ENCODE assay signal across 9 cellular contexts in genomic region chr2:168245074-168245825, GRCh38. TPM values are rescaled to one million over a fixed set of nuclear protein-coding genes. Genes with fewer than 3 reads are reported as not detected.
DNase-seq lines count a peak whose midpoint lies in the region; ATAC-seq and TF ChIP-seq lines count a peak whose summit lies in the region.
"Had no signal": no experiment of that assay in that cellular context is flagged by ENCODE, and none has a peak within 500 bp of the region (broad histone marks: within the 10 kb centered on the region; RNA-seq: fewer than 3 reads in every experiment).

No MANE protein-coding gene starts in this region.

- WGBS in hepatocyte (ENCODE audit: low lambda C conversion rate, missing lambda C conversion rate) = 84% methylated on average over 7 of the region's 7 CpGs

- DNase-seq in EH (ENCODE audit: low read depth) (peak; percentile 27), hepatocyte (ENCODE audit: low spot score) (no peak), nucleus accumbens (lab: John Stamatoyannopoulos, UW) (no peak), RPMI8226 (no peak), Ammon's horn (ENCODE audit: low spot score) (no peak)
- DNase-seq in T-helper 2 cell treated with Interferon-gamma antibody and Interleukin-4, amounts not matched to agents 5 μg/mL and 100 μg/mL, for 36 hours (ENCODE audit: low spot score) = no peak
- DNase-seq: activated CD4-positive, alpha-beta T cell treated with anti-CD3 and anti-CD28 coated beads for 1 hour had no signal

- H3K27me3 ChIP-seq in hepatocyte = no peaks in the 10 kb centered on the region

- H3K4me2 ChIP-seq in hepatocyte = peak overlapping the region; percentile 85

- ATAC-seq in GM19328 (IDR thresholded peaks at IDR 0.05; ENCODE audit: unreplicated experiment) = no peak

- peaks cover 37% of the 10 kb centered on the region for H3K4me1 Mint-ChIP-seq in T-helper 2 cell treated with Interferon-gamma antibody and Interleukin-4, amounts not matched to agents 5 μg/mL and 100 μg/mL, for 36 hours (ENCODE audit: low read depth)

- no peak overlapping the region for H2AFZ ChIP-seq in hepatocyte

- peaks cover 24% of the 10 kb centered on the region for H4K20me1 ChIP-seq in hepatocyte (ENCODE audit: insufficient read depth, poor library complexity, severe bottlenecking)

- peaks cover 4% of the 10 kb centered on the region for H3K27me3 Mint-ChIP-seq in T-helper 2 cell treated with Interferon-gamma antibody and Interleukin-4, amounts not matched to agents 5 μg/mL and 100 μg/mL, for 36 hours (ENCODE audit: low read depth)

- H3K36me3 ChIP-seq in hepatocyte (replicated peaks; ENCODE audit: insufficient read depth, low read depth) = no peaks in the 10 kb centered on the region

- peaks cover 54% of the 10 kb centered on the region for H3K4me1 ChIP-seq in hepatocyte (ENCODE audit: insufficient read depth)

- H3K4me3 ChIP-seq in hepatocyte = peak overlapping the region; percentile 61

- H3K9me3 Mint-ChIP-seq in T-helper 2 cell treated with Interferon-gamma antibody and Interleukin-4, amounts not matched to agents 5 μg/mL and 100 μg/mL, for 36 hours = no peaks in the 10 kb centered on the region

- H3K9me3 ChIP-seq in hepatocyte (ENCODE audit: low read depth) = no peaks in the 10 kb centered on the region

- H3K36me3 Mint-ChIP-seq in T-helper 2 cell treated with Interferon-gamma antibody and Interleukin-4, amounts not matched to agents 5 μg/mL and 100 μg/mL, for 36 hours (ENCODE audit: low read depth) = peaks cover 14% of the 10 kb centered on the region

- H3K27ac ChIP-seq in 22Rv1 (peak overlapping the region; percentile 70), hepatocyte (peak overlapping the region; percentile 59)

- peaks cover 65% of the 10 kb centered on the region for H3K79me2 ChIP-seq in hepatocyte

- peak overlapping the region; percentile 93 for H3K4me3 Mint-ChIP-seq in T-helper 2 cell treated with Interferon-gamma antibody and Interleukin-4, amounts not matched to agents 5 μg/mL and 100 μg/mL, for 36 hours

- no peaks in the 10 kb centered on the region for H3K9me2 ChIP-seq in hepatocyte (replicated peaks; ENCODE audit: insufficient read depth)

- H3K27ac Mint-ChIP-seq in T-helper 2 cell treated with Interferon-gamma antibody and Interleukin-4, amounts not matched to agents 5 μg/mL and 100 μg/mL, for 36 hours = peak overlapping the region; percentile 89

- TF ChIP-seq CTCF in 22Rv1 (IDR thresholded peaks at IDR 0.05) = no peak
- no peak for TF ChIP-seq CTCF in hepatocyte (IDR thresholded peaks at IDR 0.05; ENCODE audit: poor library complexity)

RNA-seq across cellular contexts. Expression of gene STK39, which starts 2.1 kb away (rescaled TPM):
- total RNA-seq in hepatocyte = 35.4 and 39.4 TPM in 2 replicates
- 26.5 and 26.9 TPM in 2 replicates for polyA plus RNA-seq in hepatocyte
